ENCODE assay signal across 18 cellular contexts in genomic region chr6:129700666-129701065, GRCh38. TPM values are rescaled to one million over a fixed set of nuclear protein-coding genes. Genes with fewer than 3 reads are reported as not detected.
DNase-seq lines count a peak whose midpoint lies in the region; ATAC-seq, FAIRE-seq and TF ChIP-seq lines count a peak whose summit lies in the region.
"Had no signal": no experiment of that assay in that cellular context is flagged by ENCODE, and none has a peak within 500 bp of the region (broad histone marks: within the 10 kb centered on the region; RNA-seq: fewer than 3 reads in every experiment).

No MANE protein-coding gene starts in this region.

- peak overlapping the region; percentile 63 for H2AK5ac ChIP-seq in mesenchymal stem cell (ENCODE audit: low read length, severe bottlenecking)

- FAIRE-seq in HepG2 (lab: Jason Lieb, UNC) (no peak), GM12878 (lab: Jason Lieb, UNC) (no peak)
- FAIRE-seq: A204.1, G401.6 had no signal

- H4K91ac ChIP-seq in mesenchymal stem cell (ENCODE audit: low read length), result no peak overlapping the region

- no peak overlapping the region for H3K14ac ChIP-seq in mesenchymal stem cell (ENCODE audit: low read length in 2 of 2)

- no peak for TF ChIP-seq CTCF in HepG2 (CRISPR knock-in tag; IDR thresholded peaks at IDR 0.05)
- no peak for TF ChIP-seq CTCF in right lobe of liver (IDR thresholded peaks at IDR 0.05)
- no peak for TF ChIP-seq CTCF in GM12878 (IDR thresholded peaks at IDR 0.05 in 2 of 3, conservative IDR thresholded peaks at IDR 0.05 in 1 of 3; ENCODE audit: control insufficient read depth in 2 of 3, extremely low read depth in 1 of 3, insufficient read depth in 1 of 3, low read depth in 3 of 3, low read length in 3 of 3)
- no peak for TF ChIP-seq CTCF in A673 (conservative IDR thresholded peaks at IDR 0.05; ENCODE audit: low read depth, low read length)

- no peak overlapping the region for H2BK15ac ChIP-seq in mesenchymal stem cell (ENCODE audit: low read depth, poor library complexity, severe bottlenecking)

- DNase-seq in HepG2 (ENCODE audit: low spot score) (no peak), right lobe of liver (no peak), GM12878 (ENCODE audit: low read depth, low spot score) (no peak), mesenchymal stem cell (no peak), A673 (ENCODE audit: low spot score) (no peak)
- DNase-seq: DND-41, MG63, NCI-H1105, NCI-H1694, NCI-H2227 treated with DMSO at 0.1 percent for 48 hours, NCI-H524 had no signal

- SMC1A ChIA-PET in GM12878 (lab: Charles Lee; ENCODE audit: uncharacterized antibody, unreplicated experiment), result interaction anchor here (1.0 to 5.1 kb wide), 13 partner anchors 10 to 103 kb away, joined by 3 to 87 read pairs (median 7); partner anchors contain the start of gene ARHGAP18

- POLR2A ChIA-PET in HepG2 (lab: Yijun Ruan, JAX) (interaction anchor here (1.1 to 3.2 kb wide), 2 partner anchors 9 to 55 kb away, joined by 3 to 30 read pairs; partner anchors contain the start of gene ARHGAP18), GM12878 (lab: Charles Lee) (interaction anchor here (0.9 to 4.2 kb wide), 10 partner anchors 8 to 48 kb away, joined by 3 to 50 read pairs (median 8); partner anchors contain the start of gene ARHGAP18), A673 (lab: Charles Lee; ENCODE audit: low non-redundant PET) (no interaction called here)

- H3K27ac ChIP-seq in HepG2 (ENCODE audit: extremely low read length, insufficient read depth, low read length) (peak overlapping the region; percentile 6), right lobe of liver (no peak overlapping the region), GM12878 (ENCODE audit: control insufficient read depth, insufficient read depth) (no peak overlapping the region), mesenchymal stem cell (ENCODE audit: low read length, poor library complexity, severe bottlenecking) (no peak overlapping the region), A673 (ENCODE audit: low read depth, low read length, poor library complexity, severe bottlenecking) (no peak overlapping the region)
- H3K27ac ChIP-seq: C4-2B had no signal

- TF ChIP-seq EP300 in HepG2 (IDR thresholded peaks at IDR 0.05; ENCODE audit: low read depth in 2 of 2, low read length in 2 of 2) (no peak), HepG2 (CRISPR knock-in tag; IDR thresholded peaks at IDR 0.05; ENCODE audit: borderline replicate concordance) (no peak), GM12878 (IDR thresholded peaks at IDR 0.05; ENCODE audit: borderline replicate concordance in 1 of 2, control insufficient read depth in 1 of 2, low read depth in 2 of 2, low read length in 2 of 2) (no peak)

- no peak for TF ChIP-seq RAD21 in HepG2 (CRISPR knock-in tag; IDR thresholded peaks at IDR 0.05)
- TF ChIP-seq RAD21 in GM12878 (IDR thresholded peaks at IDR 0.05; ENCODE audit: insufficient read depth, low read depth, low read length), result no peak

- H3K9me3 ChIP-seq in HepG2 (ENCODE audit: low read length) (no peaks in the 10 kb centered on the region), right lobe of liver (no peaks in the 10 kb centered on the region), GM12878 (replicated peaks; ENCODE audit: control insufficient read depth, insufficient read depth, low read length) (no peaks in the 10 kb centered on the region), mesenchymal stem cell (ENCODE audit: control insufficient read depth, low read length) (no peaks in the 10 kb centered on the region), A673 (ENCODE audit: low read depth, low read length, poor library complexity, severe bottlenecking) (no peaks in the 10 kb centered on the region)
- H3K9me3 ChIP-seq: MG63 had no signal

- H3K4me2 ChIP-seq in HepG2 (ENCODE audit: low read depth, low read length), result peak overlapping the region; percentile 52
- no peak overlapping the region for H3K4me2 ChIP-seq in GM12878 (ENCODE audit: control insufficient read depth, insufficient read depth)
- H3K4me2 ChIP-seq in mesenchymal stem cell (ENCODE audit: low read length, poor library complexity, severe bottlenecking), result no peak overlapping the region

- H3K79me1 ChIP-seq in mesenchymal stem cell (replicated peaks; ENCODE audit: low read length, poor library complexity, severe bottlenecking), result no peaks in the 10 kb centered on the region

- H4K20me1 ChIP-seq in HepG2 (ENCODE audit: insufficient read depth, low read length), result no peaks in the 10 kb centered on the region; the same call in 1 of the 2 replicates
- H4K20me1 ChIP-seq in GM12878 (ENCODE audit: control insufficient read depth, insufficient read depth), result no peaks in the 10 kb centered on the region

- no peak overlapping the region for H2BK12ac ChIP-seq in mesenchymal stem cell (ENCODE audit: low read length in 2 of 2)

- no peak overlapping the region for H3K9ac ChIP-seq in HepG2 (ENCODE audit: insufficient read depth, low read depth, low read length)
- no peak overlapping the region for H3K9ac ChIP-seq in GM12878 (ENCODE audit: control insufficient read depth, insufficient read depth, low read length)
- H3K9ac ChIP-seq in mesenchymal stem cell (ENCODE audit: low read length), result peak overlapping the region; percentile 85

- peaks cover 0 to 16% of the 10 kb centered on the region in 2 experiments; a peak in 3 of 5 replicates for H3K36me3 ChIP-seq in HepG2 (replicated peaks in 1 of 2; ENCODE audit: control insufficient read depth in 1 of 2, insufficient read depth in 2 of 2, low read length in 2 of 2)
- no peaks in the 10 kb centered on the region for H3K36me3 ChIP-seq in right lobe of liver
- H3K36me3 ChIP-seq in GM12878 (ENCODE audit: control insufficient read depth in 2 of 2, insufficient read depth in 2 of 2, low read length in 1 of 2), result no peaks in the 10 kb centered on the region; a peak in 1 of 4 replicates
- peaks cover 2 to 10% of the 10 kb centered on the region in 2 experiments for H3K36me3 ChIP-seq in mesenchymal stem cell (ENCODE audit: control insufficient read depth in 1 of 2, insufficient read depth in 2 of 2, low read depth in 1 of 2, low read length in 2 of 2)
- no peaks in the 10 kb centered on the region for H3K36me3 ChIP-seq in A673 (ENCODE audit: insufficient read depth, low read length, poor library complexity, severe bottlenecking)
- H3K36me3 ChIP-seq: MG63 had no signal

- H3K27me3 ChIP-seq in HepG2 (ENCODE audit: control insufficient read depth in 1 of 2, insufficient read depth in 2 of 2, low read length in 2 of 2) (no peaks in the 10 kb centered on the region), right lobe of liver (no peaks in the 10 kb centered on the region), GM12878 (replicated peaks in 1 of 2; ENCODE audit: control insufficient read depth in 2 of 2, insufficient read depth in 2 of 2, low read length in 1 of 2) (no peaks in the 10 kb centered on the region), mesenchymal stem cell (ENCODE audit: control insufficient read depth in 1 of 2, insufficient read depth in 1 of 2, low read length in 2 of 2) (no peaks in the 10 kb centered on the region), A673 (replicated peaks; ENCODE audit: insufficient read depth, low read depth, low read length, poor library complexity) (no peaks in the 10 kb centered on the region)
- H3K27me3 ChIP-seq: MG63 had no signal

- no peak overlapping the region for H3K18ac ChIP-seq in mesenchymal stem cell (ENCODE audit: low read depth in 1 of 2, low read length in 2 of 2)

- no peak overlapping the region for H3K23ac ChIP-seq in mesenchymal stem cell (ENCODE audit: low read length in 2 of 2)

- ATAC-seq in HepG2 (no peak), right lobe of liver (no peak), GM12878 (no peak), GM19351 (IDR thresholded peaks at IDR 0.05; ENCODE audit: unreplicated experiment) (no peak), HG03135 (IDR thresholded peaks at IDR 0.05; ENCODE audit: unreplicated experiment) (no peak)
- ATAC-seq: Panc1, Right ventricle myocardium inferior had no signal

- RAD21 ChIA-PET in GM12878 (lab: Charles Lee; ENCODE audit: unreplicated experiment), result interaction anchor here (0.8 to 4.5 kb wide), 13 partner anchors 9 to 78 kb away, joined by 3 to 46 read pairs (median 7); partner anchors contain the start of gene ARHGAP18

- intact Hi-C loops in HepG2 (cut with micrococcal nuclease; ENCODE audit: unreplicated experiment) (no loop called here), right lobe of liver (cut with DNase I) (no loop called here), GM12878 (cut with micrococcal nuclease; ENCODE audit: unreplicated experiment) (loop anchor here (2.0 kb wide), 1 partner anchor 16 kb away; no protein-coding TSS in a partner anchor), A673 (cut with micrococcal nuclease; ENCODE audit: unreplicated experiment) (no loop called here)

- no peak overlapping the region for H2BK120ac ChIP-seq in mesenchymal stem cell (ENCODE audit: low read depth, low read length)

- H3K4me1 ChIP-seq in HepG2 (ENCODE audit: insufficient read depth, low read length), result peaks cover 100% of the 10 kb centered on the region
- H3K4me1 ChIP-seq in right lobe of liver, result peaks cover 0 to 7% (median 3%) of the 10 kb centered on the region in 4 donors
- H3K4me1 ChIP-seq in GM12878 (ENCODE audit: control insufficient read depth, insufficient read depth, low read length), result peaks cover 46% of the 10 kb centered on the region
- peaks cover 4% of the 10 kb centered on the region for H3K4me1 ChIP-seq in mesenchymal stem cell (ENCODE audit: control insufficient read depth, insufficient read depth, low read depth, low read length)
- H3K4me1 ChIP-seq in A673 (ENCODE audit: insufficient read depth, low read length, poor library complexity, severe bottlenecking), result peaks cover 14% of the 10 kb centered on the region

- H4K8ac ChIP-seq in mesenchymal stem cell (ENCODE audit: low read length), result no peak overlapping the region

- no peak for TF ChIP-seq POLR2A in HepG2 (IDR thresholded peaks at IDR 0.05; ENCODE audit: insufficient read depth in 1 of 2, low read depth in 2 of 2, low read length in 2 of 2)
- TF ChIP-seq POLR2A in right lobe of liver (IDR thresholded peaks at IDR 0.05), result no peak
- TF ChIP-seq POLR2A in GM12878 (IDR thresholded peaks at IDR 0.05; ENCODE audit: low read depth, low read length), result no peak

- CTCF ChIA-PET in HepG2 (lab: Yijun Ruan, JAX; ENCODE audit: low intra/inter-chr PET ratio, low total read pairs), result interaction anchor here (0.7 kb wide), 1 partner anchor 30 kb away, joined by 3 read pairs; no protein-coding TSS in a partner anchor
- CTCF ChIA-PET in GM12878 (lab: Yijun Ruan, JAX), result interaction anchor here (1.0 to 2.3 kb wide), 12 partner anchors 9 to 103 kb away, joined by 3 to 22 read pairs (median 6); partner anchors contain the start of gene ARHGAP18
- CTCF ChIA-PET in A673 (lab: Charles Lee), result no interaction called here

- H3K4ac ChIP-seq in mesenchymal stem cell (ENCODE audit: low read depth in 1 of 2, low read length in 2 of 2), result no peak overlapping the region

- BruUV-seq in HepG2 (replicated peaks; lab: Mats Ljungman, UMichigan) (no TSS peak), GM12878 (replicated peaks; lab: Mats Ljungman, UMichigan) (no TSS peak), A673 (replicated peaks; lab: Mats Ljungman, UMichigan) (no TSS peak)

- H3K79me2 ChIP-seq in HepG2 (ENCODE audit: insufficient read depth, low read length) (peaks cover 93% of the 10 kb centered on the region), GM12878 (ENCODE audit: control insufficient read depth, insufficient read depth, low read length) (peaks cover 96% of the 10 kb centered on the region)

- no peak overlapping the region for H3K4me3 ChIP-seq in HepG2 (replicated peaks in 1 of 3; ENCODE audit: insufficient read depth in 1 of 3, low read depth in 2 of 3, low read length in 3 of 3)
- no peak overlapping the region for H3K4me3 ChIP-seq in right lobe of liver
- H3K4me3 ChIP-seq in GM12878, result no peak overlapping the region
- no peak overlapping the region for H3K4me3 ChIP-seq in mesenchymal stem cell (ENCODE audit: insufficient read depth in 1 of 2, low read depth in 1 of 2, low read length in 2 of 2)
- no peak overlapping the region for H3K4me3 ChIP-seq in A673 (ENCODE audit: low read depth, low read length, poor library complexity, severe bottlenecking)
- H3K4me3 ChIP-seq: MG63 had no signal

- no peak overlapping the region for H2BK5ac ChIP-seq in mesenchymal stem cell (ENCODE audit: low read depth, low read length, poor library complexity, severe bottlenecking)

- in situ Hi-C loops in HepG2 (cut with HindIII; ENCODE audit: extremely low pct_ligation_motif_present, low pct_unique_long_range_greater_than_20kb), result no loop called here
- in situ Hi-C loops in GM12878 (cut with MboI), result no loop called here

- 88% methylated on average over 2 of the region's 2 CpGs for WGBS in HepG2 (ENCODE audit: low lambda C conversion rate)
- 96% methylated on average over 2 of the region's 2 CpGs for whole genome bisulfite sequencing in right lobe of liver (ENCODE audit: insufficient coverage, low coverage, low lambda C conversion rate, missing lambda C conversion rate)
- WGBS in GM12878 (ENCODE audit: insufficient coverage, insufficient replicate concordance, low lambda C conversion rate, missing lambda C conversion rate), result 100% methylated on average over 2 of the region's 2 CpGs
- 78% methylated on average over 2 of the region's 2 CpGs for WGBS in mesenchymal stem cell

- H2AFZ ChIP-seq in HepG2 (ENCODE audit: low read length) (no peak overlapping the region), GM12878 (ENCODE audit: control insufficient read depth, low read depth, low read length) (no peak overlapping the region), mesenchymal stem cell (ENCODE audit: low read depth, low read length) (no peak overlapping the region)

RNA-seq across cellular contexts. Expression of gene ARHGAP18, which starts 9.3 kb away (rescaled TPM):
- total RNA-seq in HepG2 (2016; rRNA removed; fragmentation: Illumina TruSeq; extraction: Trizol) (115 and 183 TPM in 2 replicates), right lobe of liver (1 to 10 TPM; 2.2 to 8.0 (median 2.9) TPM), GM12878 (2014; rRNA removed) (32.4 and 39.0 TPM in 2 replicates), GM12878 (2014; rRNA removed; fragmentation: Illumina TruSeq; extraction: Trizol) (52.1 and 52.2 TPM in 2 replicates), GM12878 (2021) (32.3 and 35.0 TPM in 2 replicates), A673 (2021) (12.7 and 14.2 TPM in 2 replicates)
- total RNA-seq in HepG2 (2016; cell fraction: cytosol; rRNA removed; fragmentation: Illumina TruSeq; extraction: Trizol; ENCODE audit: low read depth), result 16.6 and 18.3 TPM in 2 replicates
- 116 and 185 TPM in 2 replicates for total RNA-seq in HepG2 (2016; cell fraction: insoluble cytoplasmic fraction; rRNA removed; fragmentation: Illumina TruSeq; extraction: Trizol)
- 53.6 and 60.8 TPM in 2 replicates for total RNA-seq in HepG2 (2016; cell fraction: membrane; rRNA removed; fragmentation: Illumina TruSeq; extraction: Trizol)
- 89.7 and 91.5 TPM in 2 replicates for total RNA-seq in HepG2 (2016; cell fraction: nucleus; rRNA removed; fragmentation: Illumina TruSeq; extraction: Trizol)
- polyA plus RNA-seq in HepG2 (2011; rRNA removed) (37.8 and 58.2 TPM in 2 replicates), GM12878 (2011; rRNA removed) (37.7 and 62.0 TPM in 2 replicates), GM12878 (2014; fragmentation: Illumina TruSeq; extraction: Trizol) (37.5 and 45.8 TPM in 2 replicates), GM12878 (2014; fragmentation: Nextera tagmentation; extraction: Ambion mirVana) (10 to 100 TPM; 24.9 to 28.0 TPM), GM12878 (2014; rRNA removed) (14.8 and 18.2 TPM in 2 replicates), GM12878 (2016; fragmentation: Nextera tagmentation; extraction: Ambion mirVana) (10 to 100 TPM; 29.7 to 31.1 TPM)
- 24.3 and 29.8 TPM in 2 replicates for polyA plus RNA-seq in HepG2 (2011; cell fraction: cytosol; rRNA removed)
- polyA plus RNA-seq in HepG2 (2011; cell fraction: nucleus; rRNA removed), result 13.1 and 14.2 TPM in 2 replicates
- 54.6 and 95.7 TPM in 2 replicates for polyA plus RNA-seq in HepG2 (2012)
- 6.1 and 6.7 TPM in 2 replicates for polyA plus RNA-seq in HepG2 (2016; cell fraction: cytosol; fragmentation: Illumina TruSeq; extraction: Trizol; ENCODE audit: low read depth)
- polyA plus RNA-seq in HepG2 (2016; cell fraction: insoluble cytoplasmic fraction; fragmentation: Illumina TruSeq; extraction: Trizol; ENCODE audit: low read depth), result 150 and 162 TPM in 2 replicates
- 21.3 and 24.5 TPM in 2 replicates for polyA plus RNA-seq in HepG2 (2016; cell fraction: membrane; fragmentation: Illumina TruSeq; extraction: Trizol; ENCODE audit: low read depth)
- polyA plus RNA-seq in HepG2 (2016; cell fraction: nucleus; fragmentation: Illumina TruSeq; extraction: Trizol; ENCODE audit: insufficient read depth, low read depth), result 65.9 and 66.3 TPM in 2 replicates
- 8.2 and 55.6 TPM in 2 replicates for polyA minus RNA-seq in HepG2 (2011; rRNA and poly(A)+ RNA removed; ENCODE audit: low replicate concordance)
- polyA minus RNA-seq in HepG2 (2011; cell fraction: cytosol; rRNA and poly(A)+ RNA removed), result 60.4 and 69.2 TPM in 2 replicates
- polyA minus RNA-seq in HepG2 (2011; cell fraction: nucleus; rRNA and poly(A)+ RNA removed), result 134 and 144 TPM in 2 replicates
- total RNA-seq in GM12878 (2013; cell fraction: nucleolus; rRNA removed), result 71.9 and 73.5 TPM in 2 replicates
- 11.8 TPM for polyA plus RNA-seq in GM12878 (2011; ENCODE audit: low read depth)
- 12.4 and 14.5 TPM in 2 replicates for polyA plus RNA-seq in GM12878 (2011; cell fraction: cytosol; rRNA removed)
- 14.1 and 17.3 TPM in 2 replicates for polyA plus RNA-seq in GM12878 (2011; cell fraction: nucleus; rRNA removed)
- 20.8 and 37.4 TPM in 2 replicates for polyA plus RNA-seq in GM12878 (2012)
- polyA minus RNA-seq in GM12878 (2011; rRNA and poly(A)+ RNA removed), result 37.0 and 39.1 TPM in 2 replicates
- 17.6 and 19.8 TPM in 2 replicates for polyA minus RNA-seq in GM12878 (2011; cell fraction: cytosol; rRNA and poly(A)+ RNA removed)
- polyA minus RNA-seq in GM12878 (2011; cell fraction: nucleus; rRNA and poly(A)+ RNA removed), result 38.1 and 42.7 TPM in 2 replicates
- polyA plus RNA-seq in mesenchymal stem cell (2013, experiment 1 of 2), result 22.2 TPM
- polyA plus RNA-seq in mesenchymal stem cell (2013, experiment 2 of 2), result 22.1 TPM

Comparison
In these comparisons a context has a peak if more than half of its experiments do, and no peak if none do; other contexts are left out.
1. Of the 75 proteins assayed by ChIP-seq in both HepG2 and GM12878: peak only in HepG2: none; only in GM12878: ZNF24; in both: none; in neither: 74.